Comparison of ENCODE assay signal across 22 cellular contexts in the genomic region with DNA sequence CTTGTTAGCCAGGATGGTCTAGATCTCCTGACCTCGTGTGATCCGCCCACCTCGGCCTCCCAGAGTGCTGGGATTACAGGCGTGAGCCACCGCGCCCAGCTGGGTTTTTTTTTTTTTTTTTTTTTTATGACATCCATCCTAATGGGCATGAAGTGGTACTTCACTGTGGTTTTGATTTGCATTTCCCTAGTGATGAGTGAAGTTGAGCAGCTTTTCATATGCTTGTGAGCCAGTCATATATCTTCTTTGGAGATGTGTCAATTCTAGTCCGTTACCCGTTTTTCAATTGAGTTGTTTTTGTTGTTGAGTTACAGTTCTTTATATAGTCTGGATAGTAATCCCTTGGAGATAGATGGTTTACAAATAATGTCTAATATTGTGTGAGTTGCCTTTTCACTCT.
"Had no signal": no experiment of that assay in that cellular context is flagged by ENCODE, and none has a peak within 500 bp of the region (broad histone marks: within the 10 kb centered on the region; RNA-seq: fewer than 3 reads in every experiment).

No MANE protein-coding gene starts in this region.

- H3K4me3 Mint-ChIP-seq: activated CD8-positive, alpha-beta memory T cell treated with anti-CD3 and anti-CD28 coated beads, Interleukin-2, amount 10 ng/mL, durations not matched to agents 7 days and 5 days; activated naive CD4-positive, alpha-beta T cell treated with anti-CD3 and anti-CD28 coated beads, Interleukin-2, amount 50 U/mL, for 24 hours; activated naive CD8-positive, alpha-beta T cell treated with anti-CD3 and anti-CD28 coated beads, Interleukin-2, amount 50 U/mL, for 24 hours; endodermal cell; naive thymus-derived CD8-positive, alpha-beta T cell; neural progenitor cell; T-cell; T-helper 2 cell treated with Interferon-gamma antibody and Interleukin-4, amounts not matched to agents 5 μg/mL and 100 μg/mL, for 36 hours had no signal

- H3K9ac ChIP-seq: neural progenitor cell had no signal

- H2AFZ ChIP-seq: neural progenitor cell had no signal

- H3K27me3 ChIP-seq: neural progenitor cell, right atrium auricular region, uterus had no signal

- ATAC-seq: activated CD8-positive, alpha-beta memory T cell treated with anti-CD3 and anti-CD28 coated beads, Interleukin-2, amount 10 ng/mL, durations not matched to agents 7 days and 5 days; activated naive CD8-positive, alpha-beta T cell treated with anti-CD3 and anti-CD28 coated beads, Interleukin-2, amount 50 U/mL, for 24 hours; esophagus mucosa; naive thymus-derived CD8-positive, alpha-beta T cell; stimulated activated naive CD8-positive, alpha-beta T cell treated with anti-CD3 and anti-CD28 coated beads, Interleukin-15, Interleukin-2, amounts not matched to agents 100 U/mL and 50 U/mL, for 24 hours; T-cell had no signal

- H3K27me3 Mint-ChIP-seq: activated CD8-positive, alpha-beta memory T cell treated with anti-CD3 and anti-CD28 coated beads, Interleukin-2, amount 10 ng/mL, durations not matched to agents 7 days and 5 days; activated naive CD4-positive, alpha-beta T cell treated with anti-CD3 and anti-CD28 coated beads, Interleukin-2, amount 50 U/mL, for 24 hours; activated naive CD8-positive, alpha-beta T cell treated with anti-CD3 and anti-CD28 coated beads, Interleukin-2, amount 50 U/mL, for 24 hours; naive thymus-derived CD8-positive, alpha-beta T cell; T-cell had no signal

- H3K36me3 ChIP-seq: uterus had no signal

- H3K4me1 ChIP-seq: neural progenitor cell, uterus had no signal

- H3K4me2 ChIP-seq: neural progenitor cell had no signal

- H3K27ac ChIP-seq: neural progenitor cell, right atrium auricular region, thoracic aorta, uterus had no signal

- H3K9me3 ChIP-seq: right atrium auricular region, thoracic aorta, uterus had no signal

- H3K9me3 Mint-ChIP-seq: activated naive CD4-positive, alpha-beta T cell treated with anti-CD3 and anti-CD28 coated beads, Interleukin-2, amount 50 U/mL, for 24 hours; activated naive CD8-positive, alpha-beta T cell treated with anti-CD3 and anti-CD28 coated beads, Interleukin-2, amount 50 U/mL, for 24 hours; naive thymus-derived CD8-positive, alpha-beta T cell; neural progenitor cell; T-cell; T-helper 2 cell treated with Interferon-gamma antibody and Interleukin-4, amounts not matched to agents 5 μg/mL and 100 μg/mL, for 36 hours had no signal

- H3K4me3 ChIP-seq: neural progenitor cell, right atrium auricular region, thoracic aorta, uterus had no signal

- DNase-seq: activated CD4-positive, alpha-beta T cell treated with anti-CD3 and anti-CD28 coated beads for 4 hours; activated CD4-positive, alpha-beta T cell treated with anti-CD3 and anti-CD28 coated beads, Interleukin-2, amount 50 U/mL, for 48 hours; activated CD4-positive, CD25-positive, alpha-beta regulatory T cell; activated CD8-positive, alpha-beta memory T cell treated with anti-CD3 and anti-CD28 coated beads, Interleukin-2, amount 10 ng/mL, durations not matched to agents 7 days and 5 days; activated naive CD8-positive, alpha-beta T cell treated with anti-CD3 and anti-CD28 coated beads, Interleukin-2, amount 50 U/mL, for 24 hours; amygdala; central memory CD4-positive, alpha-beta T cell; endodermal cell; foreskin fibroblast; hypothalamus; naive thymus-derived CD8-positive, alpha-beta T cell; occipital lobe; stimulated activated naive CD8-positive, alpha-beta T cell treated with anti-CD3 and anti-CD28 coated beads, Interleukin-15, Interleukin-2, amounts not matched to agents 100 U/mL and 50 U/mL, for 24 hours; T-cell; trophoblast cell; uterus had no signal

- H3K4me1 Mint-ChIP-seq: activated CD8-positive, alpha-beta memory T cell treated with anti-CD3 and anti-CD28 coated beads, Interleukin-2, amount 10 ng/mL, durations not matched to agents 7 days and 5 days; neural progenitor cell had no signal

- H3K27ac Mint-ChIP-seq: activated CD8-positive, alpha-beta memory T cell treated with anti-CD3 and anti-CD28 coated beads, Interleukin-2, amount 10 ng/mL, durations not matched to agents 7 days and 5 days; activated naive CD4-positive, alpha-beta T cell treated with anti-CD3 and anti-CD28 coated beads, Interleukin-2, amount 50 U/mL, for 24 hours; activated naive CD8-positive, alpha-beta T cell treated with anti-CD3 and anti-CD28 coated beads, Interleukin-2, amount 50 U/mL, for 24 hours; endodermal cell; neural progenitor cell; T-cell; T-helper 2 cell treated with Interferon-gamma antibody and Interleukin-4, amounts not matched to agents 5 μg/mL and 100 μg/mL, for 36 hours had no signal
